In the genomic region with DNA sequence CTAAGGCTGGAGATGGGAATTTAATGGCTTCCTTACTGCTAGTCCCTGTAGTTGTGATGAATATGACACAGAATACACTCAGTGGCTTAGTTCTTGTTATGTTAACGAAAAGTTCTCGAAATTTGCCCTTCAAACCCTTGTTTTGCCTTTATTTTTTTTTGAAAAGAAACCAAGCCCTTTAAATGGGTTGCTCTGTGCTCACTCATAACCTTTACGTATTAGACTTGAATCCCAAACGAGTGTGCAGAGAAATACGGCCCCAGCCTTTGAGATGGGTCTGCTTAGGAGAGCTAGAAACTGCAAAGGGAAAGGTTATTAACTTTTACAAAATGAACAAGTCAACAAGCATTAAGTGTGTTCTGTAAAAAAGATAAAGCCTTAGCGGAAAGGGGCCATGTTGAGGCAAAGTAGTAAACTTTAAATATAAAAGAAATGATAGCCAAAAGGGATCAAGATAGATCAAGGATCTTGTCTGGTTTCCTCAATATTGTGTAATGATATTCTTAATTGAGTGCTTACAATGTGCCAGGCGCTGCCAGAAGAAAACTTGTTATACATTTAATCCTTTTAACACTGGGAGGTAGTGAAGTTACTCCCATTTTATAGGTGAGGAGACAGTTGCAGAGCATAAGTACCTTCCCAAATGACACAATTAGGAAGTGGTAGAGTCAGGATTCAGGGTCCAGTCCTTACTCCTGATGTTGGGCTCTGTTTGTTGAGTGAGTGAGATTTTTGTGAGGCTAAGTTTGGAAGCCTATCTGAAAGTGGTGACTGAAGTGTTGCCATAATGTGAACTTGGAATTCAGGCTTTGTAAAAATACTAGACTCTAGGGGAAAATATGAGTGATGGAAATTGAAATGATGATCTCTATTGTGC, we compare ENCODE assay signal across 8 cellular contexts. TPM values are rescaled to one million over a fixed set of nuclear protein-coding genes. Genes with fewer than 3 reads are reported as not detected.
DNase-seq lines count a peak whose midpoint lies in the region; ATAC-seq lines count a peak whose summit lies in the region.

No MANE protein-coding gene starts in this region.

- intact Hi-C loops in posterior vena cava (cut with DNase I) = loop anchor here in 1 of 2 donors (10.0 kb wide), 1 partner anchor 205 kb away; no protein-coding TSS in a partner anchor

- peaks cover 30% of the 10 kb centered on the region for H3K4me1 ChIP-seq in HAP-1
- peaks cover 18% of the 10 kb centered on the region; the same call in 1 of the 2 replicates for H3K4me1 ChIP-seq in iPS-20b (ENCODE audit: insufficient read depth, low read length)

- peak overlapping the region; percentile 79 for H3K4me3 ChIP-seq in HAP-1
- peak overlapping the region; percentile 99 for H3K4me3 ChIP-seq in iPS-20b (ENCODE audit: low read length)

- in situ Hi-C loops in ACHN (cut with HindIII; ENCODE audit: low pct_ligation_motif_present, low pct_unique_long_range_greater_than_20kb, low sequenced_read_pairs) (loop anchor here (25.0 kb wide), 1 partner anchor 367 kb away; no protein-coding TSS in a partner anchor), HAP-1 (cut with MboI; ENCODE audit: low sequenced_read_pairs) (no loop called here)

- H3K27me3 ChIP-seq in HAP-1 (ENCODE audit: low read depth) = no peaks in the 10 kb centered on the region
- no peaks in the 10 kb centered on the region for H3K27me3 ChIP-seq in iPS-20b (ENCODE audit: insufficient read depth, low read length)

- DNase-seq in ACHN (peak; percentile 25), HAP-1 (ENCODE audit: low spot score in 2 of 2) (no peak), iPS-NIHi7 (ENCODE audit: extremely low spot score) (no peak), posterior vena cava (ENCODE audit: low spot score) (no peak)
- DNase-seq in activated naive CD4-positive, alpha-beta T cell treated with anti-CD3 and anti-CD28 coated beads, Interleukin-2, amount 50 U/mL, for 72 hours (ENCODE audit: low spot score in 2 of 2) = no peak
- DNase-seq in stimulated activated naive B cell treated with anti-CD40 and anti-IgM and Interleukin-4, amounts not matched to agents 10 μg/mL and 1 μg/mL and 100 μg/mL, for 72 hours = no peak

- no peaks in the 10 kb centered on the region for H3K27me3 Mint-ChIP-seq in stimulated activated naive B cell treated with anti-CD40 and anti-IgM and Interleukin-4, amounts not matched to agents 10 μg/mL and 1 μg/mL and 100 μg/mL, for 72 hours

- H3K4me3 Mint-ChIP-seq in stimulated activated naive B cell treated with anti-CD40 and anti-IgM and Interleukin-4, amounts not matched to agents 10 μg/mL and 1 μg/mL and 100 μg/mL, for 72 hours = peak overlapping the region; percentile 99

- peak overlapping the region; percentile 99 to 100 for H3K27ac Mint-ChIP-seq in activated naive CD4-positive, alpha-beta T cell treated with anti-CD3 and anti-CD28 coated beads, Interleukin-2, amount 50 U/mL, for 72 hours
- H3K27ac Mint-ChIP-seq in stimulated activated naive B cell treated with anti-CD40 and anti-IgM and Interleukin-4, amounts not matched to agents 10 μg/mL and 1 μg/mL and 100 μg/mL, for 72 hours = peak overlapping the region; percentile 100

- H3K36me3 ChIP-seq in HAP-1 (replicated peaks) = peaks cover 7% of the 10 kb centered on the region
- H3K36me3 ChIP-seq in iPS-20b (ENCODE audit: insufficient read depth, low read depth, low read length) = no peaks in the 10 kb centered on the region

- no peak overlapping the region for H3K27ac ChIP-seq in iPS-20b (ENCODE audit: low read length)

- H3K36me3 Mint-ChIP-seq in activated naive CD4-positive, alpha-beta T cell treated with anti-CD3 and anti-CD28 coated beads, Interleukin-2, amount 50 U/mL, for 72 hours = peaks cover 28 to 31% of the 10 kb centered on the region in 2 donors
- H3K36me3 Mint-ChIP-seq in stimulated activated naive B cell treated with anti-CD40 and anti-IgM and Interleukin-4, amounts not matched to agents 10 μg/mL and 1 μg/mL and 100 μg/mL, for 72 hours = peaks cover 18 to 29% of the 10 kb centered on the region in 2 donors

- peak overlapping the region; percentile 97 for H3K9ac ChIP-seq in iPS-20b (ENCODE audit: low read depth, low read length)

- H3K4me1 Mint-ChIP-seq in stimulated activated naive B cell treated with anti-CD40 and anti-IgM and Interleukin-4, amounts not matched to agents 10 μg/mL and 1 μg/mL and 100 μg/mL, for 72 hours = peaks cover 20 to 58% of the 10 kb centered on the region in 2 donors

- no peaks in the 10 kb centered on the region for H3K9me3 Mint-ChIP-seq in activated naive CD4-positive, alpha-beta T cell treated with anti-CD3 and anti-CD28 coated beads, Interleukin-2, amount 50 U/mL, for 72 hours
- H3K9me3 Mint-ChIP-seq in stimulated activated naive B cell treated with anti-CD40 and anti-IgM and Interleukin-4, amounts not matched to agents 10 μg/mL and 1 μg/mL and 100 μg/mL, for 72 hours = no peaks in the 10 kb centered on the region

- ATAC-seq in activated naive CD4-positive, alpha-beta T cell treated with anti-CD3 and anti-CD28 coated beads, Interleukin-2, amount 50 U/mL, for 72 hours = no peak
- no peak for ATAC-seq in stimulated activated naive B cell treated with anti-CD40 and anti-IgM and Interleukin-4, amounts not matched to agents 10 μg/mL and 1 μg/mL and 100 μg/mL, for 72 hours (replicated peaks)
- no peak for ATAC-seq in HG03025 (IDR thresholded peaks at IDR 0.05; ENCODE audit: low FRiP score, unreplicated experiment)

- H3K9me3 ChIP-seq in HAP-1 = no peaks in the 10 kb centered on the region
- H3K9me3 ChIP-seq in iPS-20b (ENCODE audit: insufficient read depth, low read depth, low read length) = no peaks in the 10 kb centered on the region

RNA-seq across cellular contexts. Expression of a gene that starts 1.9 kb away (rescaled TPM):
- total RNA-seq in activated naive CD4-positive, alpha-beta T cell treated with anti-CD3 and anti-CD28 coated beads, Interleukin-2, amount 50 U/mL, for 72 hours = 10 to 100 TPM; 65.6 to 88.9 TPM
- 100 to 1,000 TPM in 1 of 2 donors, 10 to 100 TPM in 1; 76.5 to 133 TPM for total RNA-seq in posterior vena cava
